ENCODE assay signal across 27 cellular contexts in the genomic region with DNA sequence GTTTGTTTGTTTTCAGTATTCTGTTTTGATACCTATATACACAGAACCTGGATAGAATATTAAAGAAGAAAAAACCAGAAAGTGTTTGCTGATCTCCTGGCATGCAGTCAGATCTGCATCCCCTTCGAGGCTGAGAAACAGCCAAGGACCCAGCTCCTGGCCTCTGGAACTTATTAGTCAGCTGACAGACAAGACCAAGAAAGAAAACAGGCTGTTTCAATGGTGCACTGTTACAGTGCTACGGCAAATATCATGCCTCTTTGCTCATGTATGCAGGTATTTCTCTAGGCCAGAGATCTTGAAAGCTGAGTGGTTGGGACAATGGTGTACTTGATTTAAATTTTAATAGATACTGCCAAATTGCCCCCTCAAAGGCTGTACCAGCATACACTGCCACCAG.
A peak's percentile ranks its signal among the peaks of the same experiment; 100 is the strongest.
DNase-seq lines count a peak whose midpoint lies in the region; ATAC-seq and TF ChIP-seq lines count a peak whose summit lies in the region.
"Had no signal": no experiment of that assay in that cellular context is flagged by ENCODE, and none has a peak within 500 bp of the region (broad histone marks: within the 10 kb centered on the region; RNA-seq: fewer than 3 reads in every experiment).

No MANE protein-coding gene starts in this region.

- H3K27me3 ChIP-seq in SK-N-SH (ENCODE audit: insufficient read depth), result no peaks in the 10 kb centered on the region; the same call in 1 of the 2 replicates
- H3K27me3 ChIP-seq: colonic mucosa, tibial nerve had no signal

- H3K27ac Mint-ChIP-seq in activated naive CD4-positive, alpha-beta T cell treated with anti-CD3 and anti-CD28 coated beads, Interleukin-2, amount 50 U/mL, for 72 hours, result peak overlapping the region; percentile 17 to 82
- H3K27ac Mint-ChIP-seq in stimulated activated effector memory CD8-positive, alpha-beta T cell treated with anti-CD3 and anti-CD28 coated beads, Interleukin-12 subunit alpha, Interleukin-12 subunit beta, amount 100 ng/mL, for 72 hours, result peak overlapping the region; percentile 43
- H3K27ac Mint-ChIP-seq: activated CD4-positive, alpha-beta T cell treated with anti-CD3 and anti-CD28 coated beads, Interleukin-2, amount 10 ng/mL, durations not matched to agents 7 days and 5 days; CD8-positive, alpha-beta memory T cell; effector memory CD8-positive, alpha-beta T cell; T-helper 17 cell had no signal

- no peak overlapping the region for H2AFZ ChIP-seq in SK-N-SH (ENCODE audit: low read depth)

- POLR2A ChIA-PET in SK-N-SH (lab: Yijun Ruan, JAX), result no interaction called here

- TF ChIP-seq RAD21 in SK-N-SH (IDR thresholded peaks at IDR 0.05; ENCODE audit: low read length), result no peak

- no peak overlapping the region for H3K4me3 Mint-ChIP-seq in stimulated activated effector memory CD8-positive, alpha-beta T cell treated with anti-CD3 and anti-CD28 coated beads, Interleukin-12 subunit alpha, Interleukin-12 subunit beta, amount 100 ng/mL, for 72 hours
- H3K4me3 Mint-ChIP-seq: activated CD4-positive, alpha-beta T cell treated with anti-CD3 and anti-CD28 coated beads, Interleukin-2, amount 10 ng/mL, durations not matched to agents 7 days and 5 days; B cell; CD8-positive, alpha-beta memory T cell; effector memory CD8-positive, alpha-beta T cell; mesothelial cell of epicardium; naive thymus-derived CD4-positive, alpha-beta T cell; T-helper 17 cell had no signal

- no peaks in the 10 kb centered on the region for H3F3A ChIP-seq in SK-N-SH (replicated peaks; ENCODE audit: insufficient read depth)

- ATAC-seq in SK-N-SH treated with all-trans-retinoic acid at 6 μM for 48 hours, result no peak
- peak; percentile 12 to 53 for ATAC-seq in activated naive CD4-positive, alpha-beta T cell treated with anti-CD3 and anti-CD28 coated beads, Interleukin-2, amount 50 U/mL, for 72 hours
- ATAC-seq in stimulated activated effector memory CD8-positive, alpha-beta T cell treated with anti-CD3 and anti-CD28 coated beads, Interleukin-12 subunit alpha, Interleukin-12 subunit beta, amount 100 ng/mL, for 72 hours, result peak; percentile 27
- ATAC-seq: effector memory CD8-positive, alpha-beta T cell; naive thymus-derived CD4-positive, alpha-beta T cell; T-helper 17 cell had no signal

- no peak overlapping the region for H3K4me2 ChIP-seq in SK-N-SH

- peaks cover 0 to 35% of the 10 kb centered on the region in 2 donors for H3K36me3 Mint-ChIP-seq in activated naive CD4-positive, alpha-beta T cell treated with anti-CD3 and anti-CD28 coated beads, Interleukin-2, amount 50 U/mL, for 72 hours
- peaks cover 6% of the 10 kb centered on the region for H3K36me3 Mint-ChIP-seq in stimulated activated effector memory CD8-positive, alpha-beta T cell treated with anti-CD3 and anti-CD28 coated beads, Interleukin-12 subunit alpha, Interleukin-12 subunit beta, amount 100 ng/mL, for 72 hours

- no peak for TF ChIP-seq EP300 in SK-N-SH (IDR thresholded peaks at IDR 0.05; ENCODE audit: borderline replicate concordance in 1 of 2, low read depth in 1 of 2, low read length in 1 of 2)

- peaks cover 16 to 17% of the 10 kb centered on the region in 2 experiments; a peak in 3 of 4 replicates for H3K4me1 ChIP-seq in SK-N-SH (ENCODE audit: control insufficient read depth in 1 of 2, insufficient read depth in 2 of 2, low read depth in 1 of 2, low read length in 1 of 2)
- H3K4me1 ChIP-seq: colonic mucosa, SJSA1 had no signal

- no peak overlapping the region for H3K4me3 ChIP-seq in SK-N-SH (ENCODE audit: low read depth in 2 of 2, low read length in 1 of 2)
- no peak overlapping the region for H3K4me3 ChIP-seq in astrocyte of the spinal cord (ENCODE audit: low read depth, low read length)
- H3K4me3 ChIP-seq: colonic mucosa, left ventricle myocardium inferior, SJSA1, tibial nerve had no signal

- H3K79me2 ChIP-seq in SK-N-SH (ENCODE audit: insufficient read depth), result no peaks in the 10 kb centered on the region

- TF ChIP-seq CTCF in SK-N-SH (IDR thresholded peaks at IDR 0.05), result no peak
- TF ChIP-seq CTCF in astrocyte of the spinal cord (IDR thresholded peaks at IDR 0.05; ENCODE audit: low read depth, low read length), result no peak

- in situ Hi-C loops in astrocyte of the spinal cord (cut with HindIII; ENCODE audit: low sequenced_read_pairs), result no loop called here

- H3K9me3 Mint-ChIP-seq in activated naive CD4-positive, alpha-beta T cell treated with anti-CD3 and anti-CD28 coated beads, Interleukin-2, amount 50 U/mL, for 72 hours, result peaks cover 3 to 17% of the 10 kb centered on the region in 2 donors
- no peaks in the 10 kb centered on the region for H3K9me3 Mint-ChIP-seq in stimulated activated effector memory CD8-positive, alpha-beta T cell treated with anti-CD3 and anti-CD28 coated beads, Interleukin-12 subunit alpha, Interleukin-12 subunit beta, amount 100 ng/mL, for 72 hours

- DNase-seq in SK-N-SH (no peak), astrocyte of the spinal cord (ENCODE audit: low read depth, low spot score) (peak; percentile 18), NK-92 (lab: John Stamatoyannopoulos, UW; ENCODE audit: unreplicated experiment) (no peak)
- DNase-seq in activated naive CD4-positive, alpha-beta T cell treated with anti-CD3 and anti-CD28 coated beads, Interleukin-2, amount 50 U/mL, for 72 hours (ENCODE audit: low spot score in 2 of 2), result no peak
- DNase-seq in activated naive CD4-positive, alpha-beta T cell treated with Interleukin-2 at 50 U/mL for 16 hours, result no peak
- DNase-seq in stimulated activated effector memory CD8-positive, alpha-beta T cell treated with anti-CD3 and anti-CD28 coated beads, Interleukin-12 subunit alpha, Interleukin-12 subunit beta, amount 100 ng/mL, for 72 hours (ENCODE audit: low spot score in 2 of 2), result no peak
- DNase-seq in stimulated activated CD8-positive, alpha-beta memory T cell treated with anti-CD3 and anti-CD28 coated beads, Interleukin-4, amount 100 ng/mL, for 48 hours, result no peak
- DNase-seq: activated CD4-positive, alpha-beta T cell treated with anti-CD3 and anti-CD28 coated beads, Interleukin-2, amount 10 ng/mL, durations not matched to agents 7 days and 5 days; CD8-positive, alpha-beta memory T cell; colonic mucosa; effector memory CD8-positive, alpha-beta T cell; hypothalamus; left ventricle myocardium inferior; naive thymus-derived CD4-positive, alpha-beta T cell; NCI-H1436; NCI-H2107; NCI-H524 treated with DMSO at 0.1 percent for 48 hours; occipital lobe; small intestine; stimulated activated CD4-positive, alpha-beta T cell treated with anti-CD3 and anti-CD28 coated beads, Interleukin-2, amount 100 ng/mL, for 48 hours; T-helper 17 cell had no signal

- no peaks in the 10 kb centered on the region for H3K36me3 ChIP-seq in SK-N-SH (replicated peaks in 1 of 2; ENCODE audit: control insufficient read depth in 1 of 2, insufficient read depth in 2 of 2, low read length in 1 of 2)
- H3K36me3 ChIP-seq: colonic mucosa, left ventricle myocardium inferior, SJSA1, tibial nerve had no signal

- H3K4me1 Mint-ChIP-seq in stimulated activated effector memory CD8-positive, alpha-beta T cell treated with anti-CD3 and anti-CD28 coated beads, Interleukin-12 subunit alpha, Interleukin-12 subunit beta, amount 100 ng/mL, for 72 hours, result peaks cover 18% of the 10 kb centered on the region

- H3K9me3 ChIP-seq in SK-N-SH, result no peaks in the 10 kb centered on the region
- H3K9me3 ChIP-seq: colonic mucosa had no signal

- no peak overlapping the region for H3K27ac ChIP-seq in SK-N-SH (ENCODE audit: low read depth in 2 of 2, low read length in 1 of 2)
- H3K27ac ChIP-seq: 22Rv1, colonic mucosa, left ventricle myocardium inferior, SJSA1, tibial nerve had no signal

- no peaks in the 10 kb centered on the region for H4K20me1 ChIP-seq in SK-N-SH (ENCODE audit: insufficient read depth)

- CTCF ChIA-PET in SK-N-SH (lab: Yijun Ruan, JAX), result no interaction called here

- no peak overlapping the region for H3K9ac ChIP-seq in SK-N-SH

- WGBS in SK-N-SH (ENCODE audit: low lambda C conversion rate), result 42% methylated on average over 2 of the region's 2 CpGs

- H3K9me2 ChIP-seq in SK-N-SH, result no peaks in the 10 kb centered on the region

TF ChIP-seq in SK-N-SH, 30 proteins besides CTCF, POLR2A, EP300 and RAD21:
- TF ChIP-seq TCF12 (IDR thresholded peaks at IDR 0.05) (0 out of 2 replicates have a peak, but pooled peaks have one; percentile 16), POLR2AphosphoS5 (IDR thresholded peaks at IDR 0.05; ENCODE audit: low read depth, low read length) (no peak)

TF ChIP-seq in SK-N-SH treated with all-trans-retinoic acid at 6 μM for 48 hours, 23 proteins besides CTCF, POLR2A, EP300 and RAD21:
- TF ChIP-seq, protein P1, sequence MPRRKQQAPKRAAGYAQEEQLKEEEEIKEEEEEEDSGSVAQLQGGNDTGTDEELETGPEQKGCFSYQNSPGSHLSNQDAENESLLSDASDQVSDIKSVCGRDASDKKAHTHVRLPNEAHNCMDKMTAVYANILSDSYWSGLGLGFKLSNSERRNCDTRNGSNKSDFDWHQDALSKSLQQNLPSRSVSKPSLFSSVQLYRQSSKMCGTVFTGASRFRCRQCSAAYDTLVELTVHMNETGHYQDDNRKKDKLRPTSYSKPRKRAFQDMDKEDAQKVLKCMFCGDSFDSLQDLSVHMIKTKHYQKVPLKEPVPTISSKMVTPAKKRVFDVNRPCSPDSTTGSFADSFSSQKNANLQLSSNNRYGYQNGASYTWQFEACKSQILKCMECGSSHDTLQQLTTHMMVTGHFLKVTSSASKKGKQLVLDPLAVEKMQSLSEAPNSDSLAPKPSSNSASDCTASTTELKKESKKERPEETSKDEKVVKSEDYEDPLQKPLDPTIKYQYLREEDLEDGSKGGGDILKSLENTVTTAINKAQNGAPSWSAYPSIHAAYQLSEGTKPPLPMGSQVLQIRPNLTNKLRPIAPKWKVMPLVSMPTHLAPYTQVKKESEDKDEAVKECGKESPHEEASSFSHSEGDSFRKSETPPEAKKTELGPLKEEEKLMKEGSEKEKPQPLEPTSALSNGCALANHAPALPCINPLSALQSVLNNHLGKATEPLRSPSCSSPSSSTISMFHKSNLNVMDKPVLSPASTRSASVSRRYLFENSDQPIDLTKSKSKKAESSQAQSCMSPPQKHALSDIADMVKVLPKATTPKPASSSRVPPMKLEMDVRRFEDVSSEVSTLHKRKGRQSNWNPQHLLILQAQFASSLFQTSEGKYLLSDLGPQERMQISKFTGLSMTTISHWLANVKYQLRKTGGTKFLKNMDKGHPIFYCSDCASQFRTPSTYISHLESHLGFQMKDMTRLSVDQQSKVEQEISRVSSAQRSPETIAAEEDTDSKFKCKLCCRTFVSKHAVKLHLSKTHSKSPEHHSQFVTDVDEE (CRISPR knock-in tag; IDR thresholded peaks at IDR 0.05), result no peak
TF ChIP-seq in SK-N-SH treated with all-trans-retinoic acid at 6 μM for 48 hours: peak in this region for 0.
